1 cellular context compared by ENCODE assay signal in genomic region chr11:62786318-62787004, GRCh38.
TF ChIP-seq lines count a peak whose summit lies in the region.

No MANE protein-coding gene starts in this region.

TF ChIP-seq in HepG2, 621 proteins besides CTCF, POLR2A, EP300 and RAD21 (continued from another document and continues in another):
- TF ChIP-seq, protein P1, sequence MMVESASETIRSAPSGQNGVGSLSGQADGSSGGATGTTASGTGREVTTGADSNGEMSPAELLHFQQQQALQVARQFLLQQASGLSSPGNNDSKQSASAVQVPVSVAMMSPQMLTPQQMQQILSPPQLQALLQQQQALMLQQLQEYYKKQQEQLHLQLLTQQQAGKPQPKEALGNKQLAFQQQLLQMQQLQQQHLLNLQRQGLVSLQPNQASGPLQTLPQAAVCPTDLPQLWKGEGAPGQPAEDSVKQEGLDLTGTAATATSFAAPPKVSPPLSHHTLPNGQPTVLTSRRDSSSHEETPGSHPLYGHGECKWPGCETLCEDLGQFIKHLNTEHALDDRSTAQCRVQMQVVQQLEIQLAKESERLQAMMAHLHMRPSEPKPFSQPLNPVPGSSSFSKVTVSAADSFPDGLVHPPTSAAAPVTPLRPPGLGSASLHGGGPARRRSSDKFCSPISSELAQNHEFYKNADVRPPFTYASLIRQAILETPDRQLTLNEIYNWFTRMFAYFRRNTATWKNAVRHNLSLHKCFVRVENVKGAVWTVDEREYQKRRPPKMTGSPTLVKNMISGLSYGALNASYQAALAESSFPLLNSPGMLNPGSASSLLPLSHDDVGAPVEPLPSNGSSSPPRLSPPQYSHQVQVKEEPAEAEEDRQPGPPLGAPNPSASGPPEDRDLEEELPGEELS (CRISPR knock-in tag; IDR thresholded peaks at IDR 0.05) = peak; percentile 30; the same call in 1 of the 2 replicates
- no peak for TF ChIP-seq POGZ (CRISPR knock-in tag; IDR thresholded peaks at IDR 0.05)
- TF ChIP-seq ZNF251 (CRISPR knock-in tag; IDR thresholded peaks at IDR 0.05) = no peak
- no peak; the same call in 1 of the 2 replicates for TF ChIP-seq DR1 (CRISPR knock-in tag; IDR thresholded peaks at IDR 0.05)
- TF ChIP-seq TEAD2 (CRISPR knock-in tag; IDR thresholded peaks at IDR 0.05) = no peak
- TF ChIP-seq NR2F1 (CRISPR knock-in tag; IDR thresholded peaks at IDR 0.05) = no peak
- TF ChIP-seq ZBTB7B (CRISPR knock-in tag; IDR thresholded peaks at IDR 0.05) = 0 out of 2 replicates have a peak, but pooled peaks have one; percentile 57
- no peak for TF ChIP-seq MATR3 (CRISPR knock-in tag; IDR thresholded peaks at IDR 0.05)
- no peak for TF ChIP-seq ZNF496 (CRISPR knock-in tag; IDR thresholded peaks at IDR 0.05; ENCODE audit: insufficient replicate concordance)
- TF ChIP-seq AGO2 (optimal IDR thresholded peaks at IDR 0.05; ENCODE audit: low read depth, low read length) = no peak
- no peak for TF ChIP-seq KAT2B (IDR thresholded peaks at IDR 0.05; ENCODE audit: borderline replicate concordance, low read depth, low read length)
- TF ChIP-seq ZNF382 (CRISPR knock-in tag; IDR thresholded peaks at IDR 0.05; ENCODE audit: borderline replicate concordance) = no peak
- TF ChIP-seq ZNF713 (CRISPR knock-in tag; IDR thresholded peaks at IDR 0.05) = no peak
- TF ChIP-seq, protein P2, sequence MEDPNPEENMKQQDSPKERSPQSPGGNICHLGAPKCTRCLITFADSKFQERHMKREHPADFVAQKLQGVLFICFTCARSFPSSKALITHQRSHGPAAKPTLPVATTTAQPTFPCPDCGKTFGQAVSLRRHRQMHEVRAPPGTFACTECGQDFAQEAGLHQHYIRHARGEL (CRISPR knock-in tag; IDR thresholded peaks at IDR 0.05) = no peak
- no peak for TF ChIP-seq AHR (CRISPR knock-in tag; IDR thresholded peaks at IDR 0.05)
- no peak for TF ChIP-seq SYNCRIP (IDR thresholded peaks at IDR 0.05; ENCODE audit: insufficient read depth, low read depth, low read length)
- TF ChIP-seq, protein P3, sequence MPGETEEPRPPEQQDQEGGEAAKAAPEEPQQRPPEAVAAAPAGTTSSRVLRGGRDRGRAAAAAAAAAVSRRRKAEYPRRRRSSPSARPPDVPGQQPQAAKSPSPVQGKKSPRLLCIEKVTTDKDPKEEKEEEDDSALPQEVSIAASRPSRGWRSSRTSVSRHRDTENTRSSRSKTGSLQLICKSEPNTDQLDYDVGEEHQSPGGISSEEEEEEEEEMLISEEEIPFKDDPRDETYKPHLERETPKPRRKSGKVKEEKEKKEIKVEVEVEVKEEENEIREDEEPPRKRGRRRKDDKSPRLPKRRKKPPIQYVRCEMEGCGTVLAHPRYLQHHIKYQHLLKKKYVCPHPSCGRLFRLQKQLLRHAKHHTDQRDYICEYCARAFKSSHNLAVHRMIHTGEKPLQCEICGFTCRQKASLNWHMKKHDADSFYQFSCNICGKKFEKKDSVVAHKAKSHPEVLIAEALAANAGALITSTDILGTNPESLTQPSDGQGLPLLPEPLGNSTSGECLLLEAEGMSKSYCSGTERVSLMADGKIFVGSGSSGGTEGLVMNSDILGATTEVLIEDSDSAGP (CRISPR knock-in tag; IDR thresholded peaks at IDR 0.05; ENCODE audit: borderline replicate concordance) = no peak; the same call in 1 of the 2 replicates
- TF ChIP-seq KAT8 (CRISPR knock-in tag; IDR thresholded peaks at IDR 0.05) = no peak
- TF ChIP-seq HOXA3 (CRISPR knock-in tag; IDR thresholded peaks at IDR 0.05) = peak; percentile 43
- TF ChIP-seq, protein P4, sequence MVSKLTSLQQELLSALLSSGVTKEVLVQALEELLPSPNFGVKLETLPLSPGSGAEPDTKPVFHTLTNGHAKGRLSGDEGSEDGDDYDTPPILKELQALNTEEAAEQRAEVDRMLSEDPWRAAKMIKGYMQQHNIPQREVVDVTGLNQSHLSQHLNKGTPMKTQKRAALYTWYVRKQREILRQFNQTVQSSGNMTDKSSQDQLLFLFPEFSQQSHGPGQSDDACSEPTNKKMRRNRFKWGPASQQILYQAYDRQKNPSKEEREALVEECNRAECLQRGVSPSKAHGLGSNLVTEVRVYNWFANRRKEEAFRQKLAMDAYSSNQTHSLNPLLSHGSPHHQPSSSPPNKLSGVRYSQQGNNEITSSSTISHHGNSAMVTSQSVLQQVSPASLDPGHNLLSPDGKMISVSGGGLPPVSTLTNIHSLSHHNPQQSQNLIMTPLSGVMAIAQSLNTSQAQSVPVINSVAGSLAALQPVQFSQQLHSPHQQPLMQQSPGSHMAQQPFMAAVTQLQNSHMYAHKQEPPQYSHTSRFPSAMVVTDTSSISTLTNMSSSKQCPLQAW (CRISPR knock-in tag; IDR thresholded peaks at IDR 0.05) = 0 out of 2 replicates have a peak, but pooled peaks have one; percentile 21
- peak; percentile 55 for TF ChIP-seq YY1 (IDR thresholded peaks at IDR 0.05; ENCODE audit: insufficient read depth, insufficient replicate concordance, low read depth, low read length)
- no peak for TF ChIP-seq ZNF557 (CRISPR knock-in tag; IDR thresholded peaks at IDR 0.05)
- TF ChIP-seq GATAD2A (CRISPR knock-in tag; IDR thresholded peaks at IDR 0.05) = peak; percentile 61; the same call in 1 of the 2 replicates
- no peak for TF ChIP-seq PAWR (CRISPR knock-in tag; IDR thresholded peaks at IDR 0.05; ENCODE audit: borderline replicate concordance)
- TF ChIP-seq, protein P5, sequence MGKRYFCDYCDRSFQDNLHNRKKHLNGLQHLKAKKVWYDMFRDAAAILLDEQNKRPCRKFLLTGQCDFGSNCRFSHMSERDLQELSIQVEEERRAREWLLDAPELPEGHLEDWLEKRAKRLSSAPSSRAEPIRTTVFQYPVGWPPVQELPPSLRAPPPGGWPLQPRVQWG (CRISPR knock-in tag; IDR thresholded peaks at IDR 0.05; ENCODE audit: borderline replicate concordance, low read depth) = no peak
- no peak for TF ChIP-seq TGIF2 (CRISPR knock-in tag; IDR thresholded peaks at IDR 0.05)
- TF ChIP-seq HCFC1 (IDR thresholded peaks at IDR 0.05; ENCODE audit: low read depth, low read length) = no peak
- no peak for TF ChIP-seq ZNF550 (CRISPR knock-in tag; IDR thresholded peaks at IDR 0.05; ENCODE audit: borderline replicate concordance)
- TF ChIP-seq DNMT3B (CRISPR knock-in tag; conservative IDR thresholded peaks at IDR 0.05) = no peak
- TF ChIP-seq ZZZ3 (CRISPR knock-in tag; IDR thresholded peaks at IDR 0.05; ENCODE audit: borderline replicate concordance) = no peak
- no peak for TF ChIP-seq THAP11 (CRISPR knock-in tag; IDR thresholded peaks at IDR 0.05)
- TF ChIP-seq ZNF792 (CRISPR knock-in tag; IDR thresholded peaks at IDR 0.05) = no peak
- peak; percentile 52; the same call in 1 of the 2 replicates for TF ChIP-seq UBTF (CRISPR knock-in tag; IDR thresholded peaks at IDR 0.05)
- TF ChIP-seq, protein P6, sequence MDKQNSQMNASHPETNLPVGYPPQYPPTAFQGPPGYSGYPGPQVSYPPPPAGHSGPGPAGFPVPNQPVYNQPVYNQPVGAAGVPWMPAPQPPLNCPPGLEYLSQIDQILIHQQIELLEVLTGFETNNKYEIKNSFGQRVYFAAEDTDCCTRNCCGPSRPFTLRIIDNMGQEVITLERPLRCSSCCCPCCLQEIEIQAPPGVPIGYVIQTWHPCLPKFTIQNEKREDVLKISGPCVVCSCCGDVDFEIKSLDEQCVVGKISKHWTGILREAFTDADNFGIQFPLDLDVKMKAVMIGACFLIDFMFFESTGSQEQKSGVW (CRISPR knock-in tag; IDR thresholded peaks at IDR 0.05; ENCODE audit: borderline replicate concordance) = no peak
- TF ChIP-seq JUN (CRISPR knock-in tag; IDR thresholded peaks at IDR 0.05) = no peak
- TF ChIP-seq, protein P7, sequence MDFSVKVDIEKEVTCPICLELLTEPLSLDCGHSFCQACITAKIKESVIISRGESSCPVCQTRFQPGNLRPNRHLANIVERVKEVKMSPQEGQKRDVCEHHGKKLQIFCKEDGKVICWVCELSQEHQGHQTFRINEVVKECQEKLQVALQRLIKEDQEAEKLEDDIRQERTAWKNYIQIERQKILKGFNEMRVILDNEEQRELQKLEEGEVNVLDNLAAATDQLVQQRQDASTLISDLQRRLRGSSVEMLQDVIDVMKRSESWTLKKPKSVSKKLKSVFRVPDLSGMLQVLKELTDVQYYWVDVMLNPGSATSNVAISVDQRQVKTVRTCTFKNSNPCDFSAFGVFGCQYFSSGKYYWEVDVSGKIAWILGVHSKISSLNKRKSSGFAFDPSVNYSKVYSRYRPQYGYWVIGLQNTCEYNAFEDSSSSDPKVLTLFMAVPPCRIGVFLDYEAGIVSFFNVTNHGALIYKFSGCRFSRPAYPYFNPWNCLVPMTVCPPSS (IDR thresholded peaks at IDR 0.05) = no peak
- TF ChIP-seq ZBTB7A (CRISPR knock-in tag; IDR thresholded peaks at IDR 0.05) = no peak; the same call in none of the 2 replicates
- TF ChIP-seq, protein P8, sequence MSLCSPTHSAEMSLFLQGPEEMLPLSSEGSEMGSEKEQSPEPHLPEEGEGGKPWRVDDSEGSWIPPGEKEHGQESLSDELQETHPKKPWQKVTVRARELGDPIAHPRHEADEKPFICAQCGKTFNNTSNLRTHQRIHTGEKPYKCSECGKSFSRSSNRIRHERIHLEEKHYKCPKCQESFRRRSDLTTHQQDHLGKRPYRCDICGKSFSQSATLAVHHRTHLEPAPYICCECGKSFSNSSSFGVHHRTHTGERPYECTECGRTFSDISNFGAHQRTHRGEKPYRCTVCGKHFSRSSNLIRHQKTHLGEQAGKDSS (CRISPR knock-in tag; IDR thresholded peaks at IDR 0.05; ENCODE audit: borderline replicate concordance, low read depth) = no peak
- no peak for TF ChIP-seq ATF6 (CRISPR knock-in tag; conservative IDR thresholded peaks at IDR 0.05)
- TF ChIP-seq ZNF616 (CRISPR knock-in tag; IDR thresholded peaks at IDR 0.05; ENCODE audit: low read depth) = 0 out of 2 replicates have a peak, but pooled peaks have one; percentile 14
- TF ChIP-seq ZFP90 (CRISPR knock-in tag; IDR thresholded peaks at IDR 0.05; ENCODE audit: borderline replicate concordance) = no peak; the same call in 1 of the 2 replicates
- TF ChIP-seq CHD2 (IDR thresholded peaks at IDR 0.05; ENCODE audit: low read depth, low read length) = no peak
- TF ChIP-seq TARDBP (CRISPR knock-in tag; IDR thresholded peaks at IDR 0.05) = no peak
- TF ChIP-seq DPF2 (CRISPR knock-in tag; IDR thresholded peaks at IDR 0.05; ENCODE audit: borderline replicate concordance, low read depth) = no peak
- TF ChIP-seq MAFF (IDR thresholded peaks at IDR 0.05; ENCODE audit: low read depth, low read length) = no peak
- peak; percentile 14; the same call in 1 of the 2 replicates for TF ChIP-seq ZBTB38 (CRISPR knock-in tag; IDR thresholded peaks at IDR 0.05)
- no peak for TF ChIP-seq TOE1 (CRISPR knock-in tag; IDR thresholded peaks at IDR 0.05)
- no peak for TF ChIP-seq PAF1 (CRISPR knock-in tag; IDR thresholded peaks at IDR 0.05)
- no peak for TF ChIP-seq SMYD3 (CRISPR knock-in tag; IDR thresholded peaks at IDR 0.05)
- TF ChIP-seq NBN (conservative IDR thresholded peaks at IDR 0.05) = no peak
- peak; percentile 49; the same call in 1 of the 2 replicates for TF ChIP-seq HOXD1 (CRISPR knock-in tag; IDR thresholded peaks at IDR 0.05)
- TF ChIP-seq ZNF44 (CRISPR knock-in tag; IDR thresholded peaks at IDR 0.05) = no peak
- TF ChIP-seq ZNF580 (CRISPR knock-in tag; IDR thresholded peaks at IDR 0.05; ENCODE audit: borderline replicate concordance, low read depth) = 0 out of 2 replicates have a peak, but pooled peaks have one; percentile 38
- TF ChIP-seq, protein P9, sequence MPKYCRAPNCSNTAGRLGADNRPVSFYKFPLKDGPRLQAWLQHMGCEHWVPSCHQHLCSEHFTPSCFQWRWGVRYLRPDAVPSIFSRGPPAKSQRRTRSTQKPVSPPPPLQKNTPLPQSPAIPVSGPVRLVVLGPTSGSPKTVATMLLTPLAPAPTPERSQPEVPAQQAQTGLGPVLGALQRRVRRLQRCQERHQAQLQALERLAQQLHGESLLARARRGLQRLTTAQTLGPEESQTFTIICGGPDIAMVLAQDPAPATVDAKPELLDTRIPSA (CRISPR knock-in tag; IDR thresholded peaks at IDR 0.05; ENCODE audit: borderline replicate concordance) = no peak
- 0 out of 2 replicates have a peak, but pooled peaks have one; percentile 24 for TF ChIP-seq ZSCAN20 (CRISPR knock-in tag; IDR thresholded peaks at IDR 0.05; ENCODE audit: borderline replicate concordance)
- no peak for TF ChIP-seq CHCHD3 (CRISPR knock-in tag; IDR thresholded peaks at IDR 0.05)
- TF ChIP-seq EZH2 (conservative IDR thresholded peaks at IDR 0.05; ENCODE audit: low read depth, low read length) = no peak
- no peak; the same call in 1 of the 2 replicates for TF ChIP-seq KDM5A (IDR thresholded peaks at IDR 0.05; ENCODE audit: borderline replicate concordance, low read length)
- 0 out of 2 replicates have a peak, but pooled peaks have one; percentile 58 for TF ChIP-seq ZNF615 (CRISPR knock-in tag; IDR thresholded peaks at IDR 0.05; ENCODE audit: borderline replicate concordance)
- 0 out of 2 replicates have a peak, but pooled peaks have one; percentile 29 for TF ChIP-seq RFXAP (CRISPR knock-in tag; IDR thresholded peaks at IDR 0.05; ENCODE audit: borderline replicate concordance)
